ENCODE assay signal across 8 cellular contexts in the genomic region with DNA sequence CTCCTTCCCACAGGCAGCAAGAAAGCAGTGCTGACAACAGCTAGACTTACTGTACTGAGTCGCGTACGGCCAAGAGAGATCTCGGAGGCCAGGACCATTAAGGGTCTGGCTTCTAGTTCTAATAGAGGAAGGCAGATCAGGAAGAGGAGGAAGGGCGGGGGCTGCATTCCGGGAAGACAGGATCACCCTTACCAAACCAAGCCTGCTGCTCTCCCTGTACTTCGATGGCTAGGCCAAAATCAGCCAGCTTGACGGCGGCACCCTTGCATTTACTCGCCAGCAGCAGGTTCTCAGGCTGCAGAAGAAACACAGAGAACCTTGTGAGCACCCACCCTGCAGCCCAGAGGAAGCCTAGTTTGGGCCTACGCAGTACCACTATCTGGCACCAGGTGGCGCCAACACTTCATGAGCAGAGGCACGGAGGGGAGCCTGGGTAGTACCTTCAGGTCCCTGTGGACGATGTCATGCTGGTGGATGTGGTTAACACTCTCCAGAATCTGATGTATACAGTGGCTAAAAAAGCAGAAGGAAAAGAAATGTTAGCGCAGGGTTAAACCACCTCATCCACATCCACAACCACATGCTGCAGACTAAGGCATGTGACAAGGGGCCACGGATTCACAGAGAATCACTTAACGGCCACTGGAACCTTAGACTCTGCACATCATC. TPM values are rescaled to one million over a fixed set of nuclear protein-coding genes. Genes with fewer than 3 reads are reported as not detected.
A peak's percentile ranks its signal among the peaks of the same experiment; 100 is the strongest.
DNase-seq lines count a peak whose midpoint lies in the region; ATAC-seq, FAIRE-seq and TF ChIP-seq lines count a peak whose summit lies in the region.

No MANE protein-coding gene starts in this region.

- no peak overlapping the region for H3K4me3 ChIP-seq in fibroblast of pulmonary artery (replicated peaks; ENCODE audit: low read depth, low read length)

- intact Hi-C loops in activated T-helper 1 cell treated with anti-CD3 and anti-CD28 coated beads, Interleukin-12 subunit alpha, Interleukin-12 subunit beta, Interleukin-2, Interleukin-4 antibody, amounts not matched to agents 30 ng/mL and 10 ng/mL and 1 ng/mL, durations not matched to agents 14 hours and 24 hours and 36 hours (cut with micrococcal nuclease): loop anchor here (1.0 kb wide), 10 partner anchors 8 to 1387 kb away; a partner anchor contains a TSS

- peaks cover 13% of the 10 kb centered on the region for H3K4me1 Mint-ChIP-seq in activated T-helper 1 cell treated with anti-CD3 and anti-CD28 coated beads, Interleukin-12 subunit alpha, Interleukin-12 subunit beta, Interleukin-2, Interleukin-4 antibody, amounts not matched to agents 30 ng/mL and 10 ng/mL and 1 ng/mL, durations not matched to agents 14 hours and 24 hours and 36 hours (ENCODE audit: low read depth)
- peaks cover 11% of the 10 kb centered on the region for H3K4me1 Mint-ChIP-seq in neural crest cell
- H3K4me1 Mint-ChIP-seq in stimulated activated naive CD8-positive, alpha-beta T cell treated with anti-CD3 and anti-CD28 coated beads, Interleukin-15, Interleukin-2, amounts not matched to agents 100 ng/mL and 50 ng/mL, for 24 hours (ENCODE audit: low read depth): peaks cover 12% of the 10 kb centered on the region

- peak overlapping the region; percentile 78 for H3K27ac Mint-ChIP-seq in activated T-helper 1 cell treated with anti-CD3 and anti-CD28 coated beads, Interleukin-12 subunit alpha, Interleukin-12 subunit beta, Interleukin-2, Interleukin-4 antibody, amounts not matched to agents 30 ng/mL and 10 ng/mL and 1 ng/mL, durations not matched to agents 14 hours and 24 hours and 36 hours
- H3K27ac Mint-ChIP-seq in neural crest cell (ENCODE audit: unreplicated experiment): no peak overlapping the region
- peak overlapping the region; percentile 28 for H3K27ac Mint-ChIP-seq in stimulated activated naive CD8-positive, alpha-beta T cell treated with anti-CD3 and anti-CD28 coated beads, Interleukin-15, Interleukin-2, amounts not matched to agents 100 ng/mL and 50 ng/mL, for 24 hours

- TF ChIP-seq CTCF in fibroblast of pulmonary artery (IDR thresholded peaks at IDR 0.05; ENCODE audit: low read length, missing control alignments): peak; percentile 100
- peak; percentile 98 for TF ChIP-seq CTCF in neural crest cell (conservative IDR thresholded peaks at IDR 0.05)

- no peaks in the 10 kb centered on the region for H3K9me3 Mint-ChIP-seq in activated T-helper 1 cell treated with anti-CD3 and anti-CD28 coated beads, Interleukin-12 subunit alpha, Interleukin-12 subunit beta, Interleukin-2, Interleukin-4 antibody, amounts not matched to agents 30 ng/mL and 10 ng/mL and 1 ng/mL, durations not matched to agents 14 hours and 24 hours and 36 hours
- no peaks in the 10 kb centered on the region for H3K9me3 Mint-ChIP-seq in neural crest cell
- H3K9me3 Mint-ChIP-seq in stimulated activated naive CD8-positive, alpha-beta T cell treated with anti-CD3 and anti-CD28 coated beads, Interleukin-15, Interleukin-2, amounts not matched to agents 100 ng/mL and 50 ng/mL, for 24 hours: no peaks in the 10 kb centered on the region

- ATAC-seq in GM21390 (IDR thresholded peaks at IDR 0.05; ENCODE audit: unreplicated experiment): peak; percentile 93

- DNase-seq in DMS153 (lab: John Stamatoyannopoulos, UW): peak; percentile 24
- peak; percentile 88 for DNase-seq in HTR-8/SVneo (ENCODE audit: insufficient read length, low spot score)
- DNase-seq in RCC 7860 (ENCODE audit: low spot score): peak; percentile 53
- DNase-seq in activated T-helper 1 cell treated with anti-CD3 and anti-CD28 coated beads, Interleukin-12 subunit alpha, Interleukin-12 subunit beta, Interleukin-2, Interleukin-4 antibody, amounts not matched to agents 30 ng/mL and 10 ng/mL and 1 ng/mL, durations not matched to agents 14 hours and 24 hours and 36 hours (ENCODE audit: low spot score): peak; percentile 88
- peak; percentile 84 for DNase-seq in fibroblast of pulmonary artery (ENCODE audit: low read depth)
- peak; percentile 93 for DNase-seq in neural crest cell (ENCODE audit: low read depth, low spot score)

- FAIRE-seq in HTR-8/SVneo (lab: Jason Lieb, UNC) (peak; percentile 74), RCC 7860 (lab: Jason Lieb, UNC) (peak; percentile 11)

- peaks cover 55% of the 10 kb centered on the region for H3K36me3 Mint-ChIP-seq in activated T-helper 1 cell treated with anti-CD3 and anti-CD28 coated beads, Interleukin-12 subunit alpha, Interleukin-12 subunit beta, Interleukin-2, Interleukin-4 antibody, amounts not matched to agents 30 ng/mL and 10 ng/mL and 1 ng/mL, durations not matched to agents 14 hours and 24 hours and 36 hours (ENCODE audit: low read depth)
- no peaks in the 10 kb centered on the region for H3K36me3 Mint-ChIP-seq in neural crest cell (ENCODE audit: low read depth)
- H3K36me3 Mint-ChIP-seq in stimulated activated naive CD8-positive, alpha-beta T cell treated with anti-CD3 and anti-CD28 coated beads, Interleukin-15, Interleukin-2, amounts not matched to agents 100 ng/mL and 50 ng/mL, for 24 hours (ENCODE audit: low read depth): peaks cover 48% of the 10 kb centered on the region

- H3K4me3 Mint-ChIP-seq in activated T-helper 1 cell treated with anti-CD3 and anti-CD28 coated beads, Interleukin-12 subunit alpha, Interleukin-12 subunit beta, Interleukin-2, Interleukin-4 antibody, amounts not matched to agents 30 ng/mL and 10 ng/mL and 1 ng/mL, durations not matched to agents 14 hours and 24 hours and 36 hours: peak overlapping the region; percentile 64
- no peak overlapping the region for H3K4me3 Mint-ChIP-seq in neural crest cell
- H3K4me3 Mint-ChIP-seq in stimulated activated naive CD8-positive, alpha-beta T cell treated with anti-CD3 and anti-CD28 coated beads, Interleukin-15, Interleukin-2, amounts not matched to agents 100 ng/mL and 50 ng/mL, for 24 hours: no peak overlapping the region

- peaks cover 1% of the 10 kb centered on the region for H3K27me3 Mint-ChIP-seq in activated T-helper 1 cell treated with anti-CD3 and anti-CD28 coated beads, Interleukin-12 subunit alpha, Interleukin-12 subunit beta, Interleukin-2, Interleukin-4 antibody, amounts not matched to agents 30 ng/mL and 10 ng/mL and 1 ng/mL, durations not matched to agents 14 hours and 24 hours and 36 hours (ENCODE audit: insufficient read depth)
- H3K27me3 Mint-ChIP-seq in neural crest cell (ENCODE audit: low read depth): no peaks in the 10 kb centered on the region
- no peaks in the 10 kb centered on the region for H3K27me3 Mint-ChIP-seq in stimulated activated naive CD8-positive, alpha-beta T cell treated with anti-CD3 and anti-CD28 coated beads, Interleukin-15, Interleukin-2, amounts not matched to agents 100 ng/mL and 50 ng/mL, for 24 hours

RNA-seq across cellular contexts. Expression of a gene that starts 25.4 kb away (rescaled TPM):
- total RNA-seq in activated T-helper 1 cell treated with anti-CD3 and anti-CD28 coated beads, Interleukin-12 subunit alpha, Interleukin-12 subunit beta, Interleukin-2, Interleukin-4 antibody, amounts not matched to agents 30 ng/mL and 10 ng/mL and 1 ng/mL, durations not matched to agents 14 hours and 24 hours and 36 hours: 15.9 and 18.7 TPM in 2 replicates
- total RNA-seq in neural crest cell: 25.5 and 25.7 TPM in 2 replicates

RNA-seq across cellular contexts. Expression of a gene that starts 37.6 kb away (rescaled TPM):
- 51.7 and 53.2 TPM in 2 replicates for total RNA-seq in activated T-helper 1 cell treated with anti-CD3 and anti-CD28 coated beads, Interleukin-12 subunit alpha, Interleukin-12 subunit beta, Interleukin-2, Interleukin-4 antibody, amounts not matched to agents 30 ng/mL and 10 ng/mL and 1 ng/mL, durations not matched to agents 14 hours and 24 hours and 36 hours
- 27.6 and 35.7 TPM in 2 replicates for total RNA-seq in neural crest cell

Comparison
In these comparisons a context has a peak if more than half of its experiments do, and no peak if none do; other contexts are left out.
1. DNase-seq: peak in every context shown above with its lines; median percentile 93 in neural crest cell; 88 in HTR-8/SVneo; 88 in activated T-helper 1 cell treated with anti-CD3 and anti-CD28 coated beads, Interleukin-12 subunit alpha, Interleukin-12 subunit beta, Interleukin-2, Interleukin-4 antibody, amounts not matched to agents 30 ng/mL and 10 ng/mL and 1 ng/mL, durations not matched to agents 14 hours and 24 hours and 36 hours; 84 in fibroblast of pulmonary artery; 53 in RCC 7860; 24 in DMS153.